11 cellular contexts compared by ENCODE assay signal in the genomic region with DNA sequence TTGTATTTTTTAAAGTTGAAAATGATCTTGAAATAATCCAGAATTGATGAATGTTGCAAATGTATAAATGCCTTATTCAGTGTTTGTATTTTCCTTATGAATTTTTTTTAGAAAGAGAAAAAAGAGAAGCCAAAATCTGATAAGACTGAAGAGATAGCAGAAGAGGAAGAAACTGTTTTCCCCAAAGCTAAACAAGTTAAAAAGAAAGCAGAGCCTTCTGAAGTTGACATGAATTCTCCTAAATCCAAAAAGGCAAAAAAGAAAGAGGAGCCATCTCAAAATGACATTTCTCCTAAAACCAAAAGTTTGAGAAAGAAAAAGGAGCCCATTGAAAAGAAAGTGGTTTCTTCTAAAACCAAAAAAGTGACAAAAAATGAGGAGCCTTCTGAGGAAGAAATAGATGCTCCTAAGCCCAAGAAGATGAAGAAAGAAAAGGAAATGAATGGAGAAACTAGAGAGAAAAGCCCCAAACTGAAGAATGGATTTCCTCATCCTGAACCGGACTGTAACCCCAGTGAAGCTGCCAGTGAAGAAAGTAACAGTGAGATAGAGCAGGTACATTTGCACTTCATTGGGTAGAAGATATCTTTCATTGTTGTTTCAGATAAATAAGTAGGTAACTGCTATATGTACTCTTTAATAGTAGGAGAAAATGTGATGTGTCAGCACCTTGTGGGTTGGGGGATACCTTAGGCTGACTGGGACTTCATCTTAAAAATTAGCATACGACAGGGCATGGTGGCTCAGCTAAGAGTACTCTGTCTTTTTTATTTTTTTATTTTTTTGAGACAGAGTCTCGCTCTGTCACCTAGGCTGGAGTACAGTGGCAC. TPM values are rescaled to one million over a fixed set of nuclear protein-coding genes. Genes with fewer than 3 reads are reported as not detected.
DNase-seq lines count a peak whose midpoint lies in the region; ATAC-seq and TF ChIP-seq lines count a peak whose summit lies in the region.
"Had no signal": no experiment of that assay in that cellular context is flagged by ENCODE, and none has a peak within 500 bp of the region (broad histone marks: within the 10 kb centered on the region; RNA-seq: fewer than 3 reads in every experiment).

No MANE protein-coding gene starts in this region.

- no peak for TF ChIP-seq CTCF in HEK293 (tag by site-specific recombination; IDR thresholded peaks at IDR 0.05)
- TF ChIP-seq CTCF in tibial nerve (IDR thresholded peaks at IDR 0.05), result no peak
- TF ChIP-seq CTCF in uterus (IDR thresholded peaks at IDR 0.05), result no peak

- 86 to 92% methylated on average over 3 of the region's 3 CpGs for WGBS in tibial nerve, 2 donors

- H3K4me3 ChIP-seq in CD4-positive, alpha-beta memory T cell (ENCODE audit: low read length in 2 of 2), result no peak overlapping the region
- H3K4me3 ChIP-seq in HEK293 (ENCODE audit: low read depth, low read length) (no peak overlapping the region), tibial nerve (no peak overlapping the region), uterus (no peak overlapping the region)
- H3K4me3 ChIP-seq: sigmoid colon had no signal

- TF ChIP-seq EP300 in tibial nerve (IDR thresholded peaks at IDR 0.05), result no peak

- intact Hi-C loops in CD4-positive, alpha-beta memory T cell (cut with micrococcal nuclease), result loop anchor here (5.0 kb wide), 1 partner anchor 547 kb away; no protein-coding TSS in a partner anchor
- intact Hi-C loops in activated CD4-positive, alpha-beta memory T cell treated with anti-CD3 and anti-CD28 coated beads for 36 hours (cut with micrococcal nuclease), result loop anchor here (5.0 kb wide), 2 partner anchors 262 to 628 kb away; a partner anchor contains a TSS
- intact Hi-C loops in uterus (cut with DNase I; ENCODE audit: low total_unique reads), result no loop called here

- POLR2A ChIA-PET in CD4-positive, alpha-beta memory T cell (lab: Charles Lee; ENCODE audit: partially characterized antibody), result interaction anchor here (0.5 kb wide), 1 partner anchor 56 kb away, joined by 4 read pairs; no protein-coding TSS in a partner anchor
- POLR2A ChIA-PET in HEK293 (lab: Yijun Ruan, JAX), result interaction anchor here (1.2 kb wide), 1 partner anchor 13 kb away, joined by 4 read pairs; no protein-coding TSS in a partner anchor
- POLR2A ChIA-PET in activated CD4-positive, alpha-beta memory T cell treated with anti-CD3 and anti-CD28 coated beads for 36 hours (lab: Charles Lee), result interaction anchor here (0.9 to 1.4 kb wide), 4 partner anchors 8 to 204 kb away, joined by 3 to 4 read pairs (median 4); a partner anchor contains a TSS

- no peaks in the 10 kb centered on the region for H3K27me3 ChIP-seq in CD4-positive, alpha-beta memory T cell (ENCODE audit: insufficient read depth, low read length)
- H3K27me3 ChIP-seq in tibial nerve, result no peaks in the 10 kb centered on the region
- H3K27me3 ChIP-seq in uterus, result no peaks in the 10 kb centered on the region
- H3K27me3 ChIP-seq: sigmoid colon had no signal

- no peak overlapping the region for H3K27ac ChIP-seq in CD4-positive, alpha-beta memory T cell (ENCODE audit: low read depth, low read length)
- H3K27ac ChIP-seq in HEK293 (ENCODE audit: extremely low read depth, low read depth, low read length), result no peak overlapping the region
- no peak overlapping the region for H3K27ac ChIP-seq in tibial nerve
- no peak overlapping the region for H3K27ac ChIP-seq in uterus
- H3K27ac ChIP-seq: sigmoid colon had no signal

- peaks cover 21 to 55% (median 41%) of the 10 kb centered on the region in 4 donors for H3K4me1 Mint-ChIP-seq in CD4-positive, alpha-beta memory T cell
- peaks cover 44% of the 10 kb centered on the region for H3K4me1 Mint-ChIP-seq in activated CD4-positive, alpha-beta memory T cell treated with anti-CD3 and anti-CD28 coated beads for 36 hours (ENCODE audit: low read depth)
- peaks cover 18 to 52% (median 48%) of the 10 kb centered on the region in 3 donors for H3K4me1 Mint-ChIP-seq in naive B cell

- H3K9me3 Mint-ChIP-seq in CD4-positive, alpha-beta memory T cell, result peaks cover 0 to 8% (median 0%) of the 10 kb centered on the region in 8 donors
- H3K9me3 Mint-ChIP-seq in activated CD4-positive, alpha-beta memory T cell treated with anti-CD3 and anti-CD28 coated beads for 36 hours, result no peaks in the 10 kb centered on the region
- peaks cover 0 to 3% (median 0%) of the 10 kb centered on the region in 7 donors for H3K9me3 Mint-ChIP-seq in naive B cell
- H3K9me3 Mint-ChIP-seq: nephron had no signal

- no peak for ATAC-seq in naive B cell (ENCODE audit: low read depth in 2 of 2)
- no peak for ATAC-seq in left lobe of liver

- DNase-seq in CD4-positive, alpha-beta memory T cell, result no peak
- no peak for DNase-seq in activated CD4-positive, alpha-beta memory T cell treated with anti-CD3 and anti-CD28 coated beads for 36 hours
- DNase-seq in naive B cell, result no peak
- DNase-seq in tibial nerve (ENCODE audit: low spot score in 2 of 2), result no peak
- DNase-seq in uterus, result no peak
- no peak for DNase-seq in left lobe of liver (ENCODE audit: low spot score)
- DNase-seq: head of caudate nucleus, NCI-H1436 treated with DMSO at 0.1 percent for 48 hours, sigmoid colon had no signal

- H3K9me3 ChIP-seq in CD4-positive, alpha-beta memory T cell (ENCODE audit: control insufficient read depth in 1 of 2, low read length in 2 of 2), result no peaks in the 10 kb centered on the region
- H3K9me3 ChIP-seq in HEK293 (ENCODE audit: control insufficient read depth, insufficient read depth, low read depth, low read length) (no peaks in the 10 kb centered on the region), tibial nerve (no peaks in the 10 kb centered on the region), uterus (no peaks in the 10 kb centered on the region)
- H3K9me3 ChIP-seq: sigmoid colon had no signal

- peaks cover 35% of the 10 kb centered on the region for H3K36me3 ChIP-seq in CD4-positive, alpha-beta memory T cell (ENCODE audit: insufficient read depth, low read length)
- H3K36me3 ChIP-seq in HEK293 (ENCODE audit: control insufficient read depth in 2 of 2, insufficient read depth in 1 of 2, low read length in 2 of 2) (peaks cover 49 to 60% of the 10 kb centered on the region in 2 experiments), tibial nerve (peaks cover 0 to 51% (median 11%) of the 10 kb centered on the region in 3 donors), uterus (no peaks in the 10 kb centered on the region)

- CTCF ChIA-PET in CD4-positive, alpha-beta memory T cell (lab: Charles Lee; ENCODE audit: partially characterized antibody), result interaction anchor here (1.2 to 5.2 kb wide), 3 partner anchors 8 to 133 kb away, joined by 4 to 53 read pairs (median 5); no protein-coding TSS in a partner anchor
- CTCF ChIA-PET in HEK293 (lab: Yijun Ruan, JAX), result no interaction called here
- CTCF ChIA-PET in activated CD4-positive, alpha-beta memory T cell treated with anti-CD3 and anti-CD28 coated beads for 36 hours (lab: Charles Lee), result no interaction called here

- peak overlapping the region in 3 of 8 donors; percentile 8 to 77 (median 14) for H3K4me3 Mint-ChIP-seq in CD4-positive, alpha-beta memory T cell
- H3K4me3 Mint-ChIP-seq in activated CD4-positive, alpha-beta memory T cell treated with anti-CD3 and anti-CD28 coated beads for 36 hours, result peak overlapping the region; percentile 22
- peak overlapping the region in 1 of 8 donors; percentile 56 for H3K4me3 Mint-ChIP-seq in naive B cell

- H3K36me3 Mint-ChIP-seq in CD4-positive, alpha-beta memory T cell, result peaks cover 30 to 73% of the 10 kb centered on the region in 2 donors
- peaks cover 65% of the 10 kb centered on the region for H3K36me3 Mint-ChIP-seq in activated CD4-positive, alpha-beta memory T cell treated with anti-CD3 and anti-CD28 coated beads for 36 hours
- H3K36me3 Mint-ChIP-seq in naive B cell, result peaks cover 4 to 8% of the 10 kb centered on the region in 2 donors

- peaks cover 51% of the 10 kb centered on the region for H3K4me1 ChIP-seq in CD4-positive, alpha-beta memory T cell (ENCODE audit: insufficient read depth, low read length)
- H3K4me1 ChIP-seq in HEK293 (ENCODE audit: control insufficient read depth, insufficient read depth, low read length) (no peaks in the 10 kb centered on the region), tibial nerve (peaks cover 0 to 31% (median 7%) of the 10 kb centered on the region in 4 donors), uterus (peaks cover 5 to 6% of the 10 kb centered on the region in 2 donors)

- no peak for TF ChIP-seq POLR2A in tibial nerve (IDR thresholded peaks at IDR 0.05)
- no peak for TF ChIP-seq POLR2A in uterus (IDR thresholded peaks at IDR 0.05)

- peak overlapping the region in 6 of 7 donors; percentile 30 to 71 (median 64) for H3K27ac Mint-ChIP-seq in CD4-positive, alpha-beta memory T cell
- peak overlapping the region; percentile 60 for H3K27ac Mint-ChIP-seq in activated CD4-positive, alpha-beta memory T cell treated with anti-CD3 and anti-CD28 coated beads for 36 hours
- H3K27ac Mint-ChIP-seq in naive B cell, result peak overlapping the region in 5 of 6 donors; percentile 10 to 69 (median 55)
- H3K27ac Mint-ChIP-seq: nephron had no signal

- no peaks in the 10 kb centered on the region for H3K27me3 Mint-ChIP-seq in CD4-positive, alpha-beta memory T cell
- H3K27me3 Mint-ChIP-seq in activated CD4-positive, alpha-beta memory T cell treated with anti-CD3 and anti-CD28 coated beads for 36 hours, result no peaks in the 10 kb centered on the region
- no peaks in the 10 kb centered on the region for H3K27me3 Mint-ChIP-seq in naive B cell

TF ChIP-seq in HEK293, 187 proteins besides CTCF, POLR2A, EP300 and RAD21 (continues in another document):
- peak; percentile 95 for TF ChIP-seq PRDM1 (tag by site-specific recombination; IDR thresholded peaks at IDR 0.05)

RNA-seq across cellular contexts. Expression of a gene that starts 3.9 kb away (rescaled TPM):
- total RNA-seq in CD4-positive, alpha-beta memory T cell, result 10 to 100 TPM; 50.6 to 57.1 TPM
- 10 to 100 TPM; 20.3 to 20.7 TPM for polyA plus RNA-seq in CD4-positive, alpha-beta memory T cell
- 100 to 1,000 TPM; 156 to 158 TPM for total RNA-seq in activated CD4-positive, alpha-beta memory T cell treated with anti-CD3 and anti-CD28 coated beads for 36 hours
- polyA plus RNA-seq in naive B cell (ENCODE audit: low read depth in 6 of 6), result 10 to 100 TPM; 10.8 to 18.3 (median 17.1) TPM
- 10 to 100 TPM; 39.3 to 49.5 (median 41.1) TPM for total RNA-seq in tibial nerve
- total RNA-seq in uterus, result 10 to 100 TPM; 24.1 to 52.6 (median 38.1) TPM
- 14.0 TPM for total RNA-seq in left lobe of liver

RNA-seq across cellular contexts. Expression of a gene that starts 28.7 kb away (rescaled TPM):
- total RNA-seq in CD4-positive, alpha-beta memory T cell, result 10 to 100 TPM; 17.9 to 18.5 TPM
- polyA plus RNA-seq in CD4-positive, alpha-beta memory T cell, result 1 to 10 TPM; 2.7 to 8.1 TPM
- total RNA-seq in activated CD4-positive, alpha-beta memory T cell treated with anti-CD3 and anti-CD28 coated beads for 36 hours, result 10 to 100 TPM; 23.0 to 25.2 TPM
- polyA plus RNA-seq in naive B cell (ENCODE audit: low read depth in 6 of 6), result 1 to 10 TPM in 5 of 6 donors, not detected in 1; 2.8 to 6.9 (median 4.4) TPM
- total RNA-seq in tibial nerve (10 to 100 TPM; 28.0 to 51.3 (median 43.5) TPM), uterus (10 to 100 TPM in 3 of 4 donors, 1 to 10 TPM in 1; 7.4 to 49.2 (median 30.4) TPM), left lobe of liver (8.2 TPM)

RNA-seq across cellular contexts. Expression of a gene that starts 58.8 kb away (rescaled TPM):
- total RNA-seq in CD4-positive, alpha-beta memory T cell, result 10 to 100 TPM; 41.1 to 41.9 TPM
- polyA plus RNA-seq in CD4-positive, alpha-beta memory T cell, result 10 to 100 TPM; 39.5 to 45.2 TPM
- 10 to 100 TPM; 68.8 to 71.9 TPM for total RNA-seq in activated CD4-positive, alpha-beta memory T cell treated with anti-CD3 and anti-CD28 coated beads for 36 hours
- 10 to 100 TPM; 29.1 to 59.3 (median 32.6) TPM for polyA plus RNA-seq in naive B cell (ENCODE audit: low read depth in 6 of 6)
- total RNA-seq in tibial nerve (10 to 100 TPM; 25.9 to 52.7 (median 38.3) TPM), uterus (10 to 100 TPM; 44.6 to 76.3 (median 49.1) TPM), left lobe of liver (6.4 TPM)
